21 cellular contexts compared by ENCODE assay signal in the genomic region with DNA sequence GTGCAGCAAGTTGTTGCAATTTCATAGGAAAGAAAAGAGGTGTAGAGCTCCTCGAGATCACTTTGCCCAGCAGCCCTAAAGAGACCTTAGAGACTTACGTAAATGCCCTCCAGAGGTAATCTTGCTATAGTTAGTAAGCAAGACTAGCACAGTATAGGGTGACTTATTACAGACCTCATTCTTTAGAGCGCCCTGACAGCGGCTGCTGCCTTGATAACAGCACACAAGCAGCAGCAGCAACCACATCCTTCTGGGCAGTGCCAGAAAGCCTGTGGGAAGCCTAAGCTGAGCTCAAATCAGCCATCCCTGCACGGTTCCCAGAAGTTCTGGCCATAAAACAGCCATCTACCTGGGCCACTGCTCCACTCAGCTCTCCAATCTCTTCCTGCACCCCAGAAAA. TPM values are rescaled to one million over a fixed set of nuclear protein-coding genes. Genes with fewer than 3 reads are reported as not detected.
DNase-seq lines count a peak whose midpoint lies in the region; ATAC-seq, FAIRE-seq and TF ChIP-seq lines count a peak whose summit lies in the region.
"Had no signal": no experiment of that assay in that cellular context is flagged by ENCODE, and none has a peak within 500 bp of the region (broad histone marks: within the 10 kb centered on the region; RNA-seq: fewer than 3 reads in every experiment).

No MANE protein-coding gene starts in this region.

- H3K4me1 ChIP-seq in mesendoderm (ENCODE audit: control insufficient read depth, low read depth, low read length) = no peaks in the 10 kb centered on the region

- peaks cover 7% of the 10 kb centered on the region for H3K9me3 Mint-ChIP-seq in activated CD4-positive, alpha-beta T cell treated with anti-CD3 and anti-CD28 coated beads for 36 hours (ENCODE audit: low read depth)
- H3K9me3 Mint-ChIP-seq in naive B cell (peaks cover 0 to 6% (median 3%) of the 10 kb centered on the region in 7 donors), chondrocyte (ENCODE audit: low read depth) (peaks cover 10% of the 10 kb centered on the region)

- H3K4me1 Mint-ChIP-seq in activated CD4-positive, alpha-beta T cell treated with anti-CD3 and anti-CD28 coated beads for 36 hours = peaks cover 3% of the 10 kb centered on the region
- H3K4me1 Mint-ChIP-seq in naive B cell (peaks cover 0 to 5% (median 5%) of the 10 kb centered on the region in 3 donors), chondrocyte (ENCODE audit: low read depth) (no peaks in the 10 kb centered on the region)

- H2BK15ac ChIP-seq in mesendoderm (replicated peaks; ENCODE audit: low read depth) = no peak overlapping the region

- no peaks in the 10 kb centered on the region for H3K27me3 Mint-ChIP-seq in activated CD4-positive, alpha-beta T cell treated with anti-CD3 and anti-CD28 coated beads for 36 hours
- H3K27me3 Mint-ChIP-seq in naive B cell = no peaks in the 10 kb centered on the region
- no peaks in the 10 kb centered on the region for H3K27me3 Mint-ChIP-seq in chondrocyte (ENCODE audit: low read depth)
- H3K27me3 Mint-ChIP-seq: CD4-positive, alpha-beta memory T cell had no signal

- no peak overlapping the region for H3K4me2 ChIP-seq in mesendoderm (ENCODE audit: low read length)
- H3K4me2 ChIP-seq: PC-9 had no signal

- no peak overlapping the region for H3K23ac ChIP-seq in mesendoderm (ENCODE audit: low read length)

- H3K9ac ChIP-seq in mesendoderm (ENCODE audit: low read length) = no peak overlapping the region
- H3K9ac ChIP-seq: GM23248 had no signal

- no peaks in the 10 kb centered on the region for H3K79me2 ChIP-seq in mesendoderm (ENCODE audit: control insufficient read depth, insufficient read depth, low read length)

- H3K4me3 ChIP-seq in mesendoderm (ENCODE audit: low read length) = no peak overlapping the region
- H3K4me3 ChIP-seq: GM23248, PC-9 had no signal

- H2AK5ac ChIP-seq in mesendoderm (ENCODE audit: low read length) = no peak overlapping the region

- no peak for FAIRE-seq in frontal cortex (lab: Jason Lieb, UNC)
- FAIRE-seq: D721Med had no signal

- DNase-seq in activated CD4-positive, alpha-beta T cell treated with anti-CD3 and anti-CD28 coated beads for 36 hours = no peak
- DNase-seq in activated CD4-positive, alpha-beta T cell treated with anti-CD3 and anti-CD28 coated beads for 4 hours = no peak
- DNase-seq in OCI-M1 (lab: John Stamatoyannopoulos, UW) = peak; percentile 74
- DNase-seq in astrocyte of the hippocampus (ENCODE audit: low read depth, low spot score) = peak; percentile 44
- DNase-seq in naive B cell = no peak
- no peak for DNase-seq in frontal cortex (ENCODE audit: low spot score in 2 of 2)
- DNase-seq in mesendoderm = no peak
- DNase-seq in chondrocyte (ENCODE audit: low spot score) = no peak
- DNase-seq: 8988T; CD4-positive, alpha-beta memory T cell; DMS79; GM23248; HCEC 1CT; KBM-7; NCI-H1417 treated with DMSO at 0.1 percent for 48 hours; NCI-H1930; NCI-H446 treated with DMSO at 0.1 percent for 48 hours; PC-9 had no signal

- H3K79me1 ChIP-seq in mesendoderm (ENCODE audit: low read length) = no peaks in the 10 kb centered on the region

- WGBS in mesendoderm (ENCODE audit: extremely low coverage, insufficient coverage, low lambda C conversion rate) = no CpG with 5 or more reads among the region's 5 CpGs

- no peak overlapping the region for H4K8ac ChIP-seq in mesendoderm (ENCODE audit: low read depth, low read length)

- CTCF ChIA-PET in activated CD4-positive, alpha-beta T cell treated with anti-CD3 and anti-CD28 coated beads for 36 hours (lab: Charles Lee) = interaction anchor here (0.5 to 1.8 kb wide), 6 partner anchors 12 to 1794 kb away, joined by 3 to 7 read pairs (median 4); a partner anchor contains a TSS

- peaks cover 15% of the 10 kb centered on the region for H3K36me3 Mint-ChIP-seq in activated CD4-positive, alpha-beta T cell treated with anti-CD3 and anti-CD28 coated beads for 36 hours (ENCODE audit: low read depth)
- peaks cover 11 to 13% of the 10 kb centered on the region in 2 donors for H3K36me3 Mint-ChIP-seq in naive B cell
- H3K36me3 Mint-ChIP-seq in chondrocyte (ENCODE audit: low read depth) = peaks cover 18% of the 10 kb centered on the region

- no peak overlapping the region for H3K56ac ChIP-seq in mesendoderm (ENCODE audit: low read length)

- H3K36me3 ChIP-seq in mesendoderm (ENCODE audit: control insufficient read depth, insufficient read depth, low read length) = no peaks in the 10 kb centered on the region

- H2BK5ac ChIP-seq in mesendoderm (ENCODE audit: low read length) = no peak overlapping the region

- H3K4me3 Mint-ChIP-seq in activated CD4-positive, alpha-beta T cell treated with anti-CD3 and anti-CD28 coated beads for 36 hours = no peak overlapping the region
- no peak overlapping the region for H3K4me3 Mint-ChIP-seq in naive B cell
- H3K4me3 Mint-ChIP-seq in chondrocyte (ENCODE audit: unreplicated experiment) = no peak overlapping the region
- H3K4me3 Mint-ChIP-seq: CD4-positive, alpha-beta memory T cell had no signal

- no peak overlapping the region for H4K5ac ChIP-seq in mesendoderm (ENCODE audit: low read length)

- no peak overlapping the region for H3K27ac ChIP-seq in mesendoderm (ENCODE audit: low read depth, low read length)
- H3K27ac ChIP-seq: GM23248, PC-9 had no signal

- ATAC-seq in activated CD4-positive, alpha-beta T cell treated with anti-CD3 and anti-CD28 coated beads for 36 hours = peak; percentile 26
- no peak for ATAC-seq in naive B cell (ENCODE audit: low read depth in 2 of 2)

- TF ChIP-seq CTCF in chondrocyte (IDR thresholded peaks at IDR 0.05) = no peak

- no peak overlapping the region for H3K4ac ChIP-seq in mesendoderm (ENCODE audit: low read depth, low read length)

- no peak overlapping the region for H3K18ac ChIP-seq in mesendoderm (ENCODE audit: low read length)

- no peaks in the 10 kb centered on the region for H3K27me3 ChIP-seq in mesendoderm (ENCODE audit: insufficient read depth, low read length, poor library complexity)

- intact Hi-C loops in activated CD4-positive, alpha-beta T cell treated with anti-CD3 and anti-CD28 coated beads for 36 hours (cut with DNase I, micrococcal nuclease) = loop anchor here in 1 of 2 experiments (5.0 kb wide), 1 partner anchor 236 kb away; no protein-coding TSS in a partner anchor

- H3K27ac Mint-ChIP-seq in activated CD4-positive, alpha-beta T cell treated with anti-CD3 and anti-CD28 coated beads for 36 hours = no peak overlapping the region
- H3K27ac Mint-ChIP-seq in naive B cell = peak overlapping the region in 4 of 6 donors; percentile 16 to 59 (median 28)
- H3K27ac Mint-ChIP-seq in chondrocyte (ENCODE audit: unreplicated experiment) = no peak overlapping the region
- H3K27ac Mint-ChIP-seq: CD4-positive, alpha-beta memory T cell had no signal

- POLR2A ChIA-PET in activated CD4-positive, alpha-beta T cell treated with anti-CD3 and anti-CD28 coated beads for 36 hours (lab: Charles Lee) = no interaction called here

- no peak overlapping the region for H2BK120ac ChIP-seq in mesendoderm (ENCODE audit: low read depth, low read length)

RNA-seq across cellular contexts. Expression of a gene that starts 22.6 kb away (rescaled TPM):
- under 1 TPM; 0.14 to 0.16 TPM for total RNA-seq in activated CD4-positive, alpha-beta T cell treated with anti-CD3 and anti-CD28 coated beads for 36 hours
- polyA plus RNA-seq in naive B cell (ENCODE audit: low read depth in 6 of 6) = under 1 TPM in 5 of 6 donors, not detected in 1; 0.16 to 0.32 (median 0.18) TPM
- total RNA-seq in frontal cortex (not detected), chondrocyte (not detected in 3 replicates)
- polyA plus RNA-seq in mesendoderm (2013, experiment 1 of 2) = not detected
- polyA plus RNA-seq in mesendoderm (2013, experiment 2 of 2) = not detected
- total RNA-seq: G401, GM23248, PC-9 had no signal
- polyA plus RNA-seq: BJ, GM23248 had no signal

RNA-seq across cellular contexts. Expression of a gene that starts 24.1 kb away (rescaled TPM):
- 100 to 1,000 TPM in 1 of 2 experiments, 10 to 100 TPM in 1; 73.4 to 101 TPM for total RNA-seq in activated CD4-positive, alpha-beta T cell treated with anti-CD3 and anti-CD28 coated beads for 36 hours
- polyA plus RNA-seq in naive B cell (ENCODE audit: low read depth in 6 of 6) = 100 to 1,000 TPM; 178 to 300 (median 241) TPM
- total RNA-seq in frontal cortex = 9.4 TPM
- 2.8 TPM for polyA plus RNA-seq in mesendoderm (2013, experiment 1 of 2)
- polyA plus RNA-seq in mesendoderm (2013, experiment 2 of 2) = 3.0 TPM
- total RNA-seq in chondrocyte = 85.9 to 108 TPM (median 94.7 TPM) in 3 replicates

RNA-seq across cellular contexts. Expression of a gene that starts 28.8 kb away (rescaled TPM):
- total RNA-seq in activated CD4-positive, alpha-beta T cell treated with anti-CD3 and anti-CD28 coated beads for 36 hours = 10 to 100 TPM; 16.4 to 17.9 TPM
- polyA plus RNA-seq in naive B cell (ENCODE audit: low read depth in 6 of 6) = 10 to 100 TPM in 1 of 6 donors, 1 to 10 TPM in 5; 5.0 to 10.2 (median 7.9) TPM
- total RNA-seq in frontal cortex = 4.5 TPM
- 21.1 TPM for polyA plus RNA-seq in mesendoderm (2013, experiment 1 of 2)
- polyA plus RNA-seq in mesendoderm (2013, experiment 2 of 2) = 21.2 TPM
- total RNA-seq in chondrocyte = 31.0 to 36.2 TPM (median 34.1 TPM) in 3 replicates

RNA-seq across cellular contexts. Expression of a gene that starts 40.3 kb away (rescaled TPM):
- under 1 TPM; 0.23 to 0.70 TPM for total RNA-seq in activated CD4-positive, alpha-beta T cell treated with anti-CD3 and anti-CD28 coated beads for 36 hours
- polyA plus RNA-seq in naive B cell (ENCODE audit: low read depth in 6 of 6) = 1 to 10 TPM in 2 of 6 donors, under 1 TPM in 2, not detected in 2; 0.49 to 1.1 (median 0.87) TPM
- total RNA-seq in frontal cortex (not detected), chondrocyte (not detected in 3 replicates)
- polyA plus RNA-seq in mesendoderm (2013, experiment 1 of 2) = not detected
- polyA plus RNA-seq in mesendoderm (2013, experiment 2 of 2) = not detected
- total RNA-seq: G401, PC-9 had no signal
- polyA plus RNA-seq: GM23248 had no signal

Comparison
In these comparisons a context has a peak if more than half of its experiments do, and no peak if none do; other contexts are left out.
1. DNase-seq: peak in OCI-M1 (single experiment) and astrocyte of the hippocampus (single experiment); none in activated CD4-positive, alpha-beta T cell treated with anti-CD3 and anti-CD28 coated beads for 36 hours (single experiment), activated CD4-positive, alpha-beta T cell treated with anti-CD3 and anti-CD28 coated beads for 4 hours (0 of 2), naive B cell (single experiment), frontal cortex (0 of 2), mesendoderm (single experiment) and chondrocyte (single experiment).
2. H3K27ac Mint-ChIP-seq: peak in naive B cell (4 of 6); none in activated CD4-positive, alpha-beta T cell treated with anti-CD3 and anti-CD28 coated beads for 36 hours (single experiment) and chondrocyte (single experiment).